ENCODE assay signal across 2 cellular contexts in the genomic region with DNA sequence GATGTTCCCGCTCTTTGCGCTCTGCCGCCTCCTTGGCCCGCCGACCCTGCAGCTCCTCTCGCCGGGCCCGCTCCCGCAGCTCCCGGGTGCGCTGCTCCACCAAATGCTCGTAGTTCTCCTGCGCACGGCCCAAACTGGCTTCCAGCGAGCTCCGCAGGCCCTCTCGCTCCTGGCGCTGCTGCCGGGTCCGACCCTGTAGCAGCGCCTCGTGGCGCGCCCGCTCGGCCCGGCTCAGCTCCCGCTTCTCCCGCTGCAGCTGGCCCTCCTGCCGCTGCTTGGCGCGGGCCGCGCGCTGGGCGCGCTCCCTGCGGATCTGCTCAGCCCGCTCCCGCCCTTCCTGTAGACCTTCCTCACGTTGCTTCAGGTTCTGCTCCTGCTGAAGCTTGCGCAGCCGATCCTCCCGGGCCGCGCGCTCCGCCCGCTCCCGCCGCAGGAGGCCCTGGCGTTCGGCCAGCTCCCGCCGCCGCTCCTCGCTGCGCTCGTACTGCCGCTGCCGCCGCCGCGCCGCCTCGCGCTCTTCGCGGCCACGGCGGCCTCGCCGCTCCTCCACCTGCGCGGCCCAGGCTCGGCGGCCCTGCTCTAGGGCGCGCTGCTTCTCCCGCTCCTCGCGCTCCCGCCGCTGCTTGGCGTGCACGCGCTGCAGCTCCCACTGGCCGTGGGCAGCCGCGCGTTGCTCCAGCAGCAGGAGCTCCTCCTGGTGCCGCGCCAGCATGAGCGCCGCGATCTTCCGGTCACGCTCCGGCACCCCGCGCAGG.
TF ChIP-seq lines count a peak whose summit lies in the region.

No MANE protein-coding gene starts in this region.

TF ChIP-seq in SK-N-SH, 30 proteins besides CTCF, POLR2A, EP300 and RAD21 (continued from another document):
- TF ChIP-seq, protein P1, sequence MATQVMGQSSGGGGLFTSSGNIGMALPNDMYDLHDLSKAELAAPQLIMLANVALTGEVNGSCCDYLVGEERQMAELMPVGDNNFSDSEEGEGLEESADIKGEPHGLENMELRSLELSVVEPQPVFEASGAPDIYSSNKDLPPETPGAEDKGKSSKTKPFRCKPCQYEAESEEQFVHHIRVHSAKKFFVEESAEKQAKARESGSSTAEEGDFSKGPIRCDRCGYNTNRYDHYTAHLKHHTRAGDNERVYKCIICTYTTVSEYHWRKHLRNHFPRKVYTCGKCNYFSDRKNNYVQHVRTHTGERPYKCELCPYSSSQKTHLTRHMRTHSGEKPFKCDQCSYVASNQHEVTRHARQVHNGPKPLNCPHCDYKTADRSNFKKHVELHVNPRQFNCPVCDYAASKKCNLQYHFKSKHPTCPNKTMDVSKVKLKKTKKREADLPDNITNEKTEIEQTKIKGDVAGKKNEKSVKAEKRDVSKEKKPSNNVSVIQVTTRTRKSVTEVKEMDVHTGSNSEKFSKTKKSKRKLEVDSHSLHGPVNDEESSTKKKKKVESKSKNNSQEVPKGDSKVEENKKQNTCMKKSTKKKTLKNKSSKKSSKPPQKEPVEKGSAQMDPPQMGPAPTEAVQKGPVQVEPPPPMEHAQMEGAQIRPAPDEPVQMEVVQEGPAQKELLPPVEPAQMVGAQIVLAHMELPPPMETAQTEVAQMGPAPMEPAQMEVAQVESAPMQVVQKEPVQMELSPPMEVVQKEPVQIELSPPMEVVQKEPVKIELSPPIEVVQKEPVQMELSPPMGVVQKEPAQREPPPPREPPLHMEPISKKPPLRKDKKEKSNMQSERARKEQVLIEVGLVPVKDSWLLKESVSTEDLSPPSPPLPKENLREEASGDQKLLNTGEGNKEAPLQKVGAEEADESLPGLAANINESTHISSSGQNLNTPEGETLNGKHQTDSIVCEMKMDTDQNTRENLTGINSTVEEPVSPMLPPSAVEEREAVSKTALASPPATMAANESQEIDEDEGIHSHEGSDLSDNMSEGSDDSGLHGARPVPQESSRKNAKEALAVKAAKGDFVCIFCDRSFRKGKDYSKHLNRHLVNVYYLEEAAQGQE (IDR thresholded peaks at IDR 0.05; ENCODE audit: low read depth, low read length), result no peak
- TF ChIP-seq MEF2A (IDR thresholded peaks at IDR 0.05; ENCODE audit: borderline replicate concordance, low read depth) (no peak), FOXM1 (IDR thresholded peaks at IDR 0.05; ENCODE audit: low read depth) (no peak), USF2 (IDR thresholded peaks at IDR 0.05; ENCODE audit: borderline replicate concordance, low read depth, low read length) (no peak), TAF1 (IDR thresholded peaks at IDR 0.05; ENCODE audit: borderline replicate concordance, low read depth, low read length) (no peak), YY1 (IDR thresholded peaks at IDR 0.05; ENCODE audit: low read depth) (no peak), MXI1 (IDR thresholded peaks at IDR 0.05; ENCODE audit: low read depth, low read length) (no peak), RCOR1 (IDR thresholded peaks at IDR 0.05; ENCODE audit: low read length) (no peak), NFIC (IDR thresholded peaks at IDR 0.05; ENCODE audit: borderline replicate concordance) (no peak), EZH2phosphoT487 (IDR thresholded peaks at IDR 0.05; ENCODE audit: borderline replicate concordance, low read depth) (no peak), JUND (IDR thresholded peaks at IDR 0.05) (no peak), GABPA (IDR thresholded peaks at IDR 0.05; ENCODE audit: low read depth) (no peak), TCF12 (IDR thresholded peaks at IDR 0.05) (no peak), PBX3 (IDR thresholded peaks at IDR 0.05) (no peak), FOXJ3 (CRISPR knock-in tag; IDR thresholded peaks at IDR 0.05) (no peak)
- TF ChIP-seq, protein P2, sequence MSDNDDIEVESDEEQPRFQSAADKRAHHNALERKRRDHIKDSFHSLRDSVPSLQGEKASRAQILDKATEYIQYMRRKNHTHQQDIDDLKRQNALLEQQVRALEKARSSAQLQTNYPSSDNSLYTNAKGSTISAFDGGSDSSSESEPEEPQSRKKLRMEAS (IDR thresholded peaks at IDR 0.05; ENCODE audit: low read depth), result no peak
- TF ChIP-seq, protein P3, sequence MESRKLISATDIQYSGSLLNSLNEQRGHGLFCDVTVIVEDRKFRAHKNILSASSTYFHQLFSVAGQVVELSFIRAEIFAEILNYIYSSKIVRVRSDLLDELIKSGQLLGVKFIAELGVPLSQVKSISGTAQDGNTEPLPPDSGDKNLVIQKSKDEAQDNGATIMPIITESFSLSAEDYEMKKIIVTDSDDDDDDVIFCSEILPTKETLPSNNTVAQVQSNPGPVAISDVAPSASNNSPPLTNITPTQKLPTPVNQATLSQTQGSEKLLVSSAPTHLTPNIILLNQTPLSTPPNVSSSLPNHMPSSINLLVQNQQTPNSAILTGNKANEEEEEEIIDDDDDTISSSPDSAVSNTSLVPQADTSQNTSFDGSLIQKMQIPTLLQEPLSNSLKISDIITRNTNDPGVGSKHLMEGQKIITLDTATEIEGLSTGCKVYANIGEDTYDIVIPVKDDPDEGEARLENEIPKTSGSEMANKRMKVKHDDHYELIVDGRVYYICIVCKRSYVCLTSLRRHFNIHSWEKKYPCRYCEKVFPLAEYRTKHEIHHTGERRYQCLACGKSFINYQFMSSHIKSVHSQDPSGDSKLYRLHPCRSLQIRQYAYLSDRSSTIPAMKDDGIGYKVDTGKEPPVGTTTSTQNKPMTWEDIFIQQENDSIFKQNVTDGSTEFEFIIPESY (IDR thresholded peaks at IDR 0.05; ENCODE audit: borderline replicate concordance, low read depth), result no peak

TF ChIP-seq in SK-N-SH treated with all-trans-retinoic acid at 6 μM for 48 hours, 23 proteins besides CTCF, POLR2A, EP300 and RAD21 (continued from another document):
- TF ChIP-seq RARB (CRISPR knock-in tag; IDR thresholded peaks at IDR 0.05) (no peak), SNAI2 (CRISPR knock-in tag; IDR thresholded peaks at IDR 0.05) (no peak), CSRNP3 (CRISPR knock-in tag; IDR thresholded peaks at IDR 0.05) (no peak), TSHZ2 (CRISPR knock-in tag; IDR thresholded peaks at IDR 0.05) (no peak), OSR1 (CRISPR knock-in tag; IDR thresholded peaks at IDR 0.05) (no peak), ARNTL (CRISPR knock-in tag; IDR thresholded peaks at IDR 0.05; ENCODE audit: borderline replicate concordance, low read depth) (no peak), TCF4 (CRISPR knock-in tag; IDR thresholded peaks at IDR 0.05; ENCODE audit: borderline replicate concordance) (no peak), ZC3H10 (CRISPR knock-in tag; IDR thresholded peaks at IDR 0.05) (no peak), TOX (CRISPR knock-in tag; IDR thresholded peaks at IDR 0.05; ENCODE audit: borderline replicate concordance) (no peak), ISL1 (CRISPR knock-in tag; IDR thresholded peaks at IDR 0.05) (no peak), ZNF8 (CRISPR knock-in tag; IDR thresholded peaks at IDR 0.05) (no peak), ESRRG (CRISPR knock-in tag; IDR thresholded peaks at IDR 0.05) (no peak), ZFP3 (CRISPR knock-in tag; IDR thresholded peaks at IDR 0.05) (no peak)
- TF ChIP-seq, protein P4, sequence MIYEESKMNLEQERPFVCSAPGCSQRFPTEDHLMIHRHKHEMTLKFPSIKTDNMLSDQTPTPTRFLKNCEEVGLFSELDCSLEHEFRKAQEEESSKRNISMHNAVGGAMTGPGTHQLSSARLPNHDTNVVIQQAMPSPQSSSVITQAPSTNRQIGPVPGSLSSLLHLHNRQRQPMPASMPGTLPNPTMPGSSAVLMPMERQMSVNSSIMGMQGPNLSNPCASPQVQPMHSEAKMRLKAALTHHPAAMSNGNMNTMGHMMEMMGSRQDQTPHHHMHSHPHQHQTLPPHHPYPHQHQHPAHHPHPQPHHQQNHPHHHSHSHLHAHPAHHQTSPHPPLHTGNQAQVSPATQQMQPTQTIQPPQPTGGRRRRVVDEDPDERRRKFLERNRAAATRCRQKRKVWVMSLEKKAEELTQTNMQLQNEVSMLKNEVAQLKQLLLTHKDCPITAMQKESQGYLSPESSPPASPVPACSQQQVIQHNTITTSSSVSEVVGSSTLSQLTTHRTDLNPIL (CRISPR knock-in tag; IDR thresholded peaks at IDR 0.05; ENCODE audit: low read depth), result no peak
